25 cellular contexts compared by ENCODE assay signal in genomic region chr11:105227363-105227762, GRCh38.
"Had no signal": no experiment of that assay in that cellular context is flagged by ENCODE, and none has a peak within 500 bp of the region (broad histone marks: within the 10 kb centered on the region; RNA-seq: fewer than 3 reads in every experiment).

No MANE protein-coding gene starts in this region.

- H3K36me3 ChIP-seq: left lung, lower lobe of right lung, ovary, right lobe of liver, transverse colon had no signal

- H3K9me3 ChIP-seq: left lung, lower lobe of right lung, ovary, right lobe of liver, testis, transverse colon had no signal

- H3K4me3 ChIP-seq: coronary artery, dorsolateral prefrontal cortex, left lung, lower lobe of right lung, ovary, right lobe of liver, testis, transverse colon had no signal

- FAIRE-seq: bronchial epithelial cell, frontal cortex, islet of Langerhans, urothelium cell line had no signal

- H3K4me1 ChIP-seq: left lung, lower lobe of right lung, right lobe of liver, testis had no signal

- DNase-seq: activated B cell treated with CpG ODN at 0.5 μM for 24 hours; activated CD4-positive, alpha-beta T cell treated with anti-CD3 and anti-CD28 coated beads, Interleukin-2, amount 50 U/mL, for 1 hour; activated CD8-positive, alpha-beta T cell treated with anti-CD3 and anti-CD28 coated beads for 36 hours; activated naive CD4-positive, alpha-beta T cell; activated T-cell treated with anti-CD3 and anti-CD28 coated beads, Interleukin-2, amount 50 U/mL, for 48 hours; cerebellar nuclear complex; dorsolateral prefrontal cortex; effector memory CD4-positive, alpha-beta T cell; left lung; lower lobe of right lung; mesendoderm; ovary; right lobe of liver; stimulated activated CD4-positive, alpha-beta T cell treated with anti-CD3 and anti-CD28 coated beads, Interleukin-2, amount 100 ng/mL, for 48 hours; stimulated activated naive CD8-positive, alpha-beta T cell treated with anti-CD3 and anti-CD28 coated beads, Interleukin-15, Interleukin-2, amounts not matched to agents 100 U/mL and 50 U/mL, for 24 hours; T-helper 17 cell; T1000; testis; transverse colon had no signal

- ATAC-seq: activated CD8-positive, alpha-beta T cell treated with anti-CD3 and anti-CD28 coated beads for 36 hours; activated naive CD4-positive, alpha-beta T cell treated with anti-CD3 and anti-CD28 coated beads, Interleukin-2, amount 50 U/mL, for 72 hours; stimulated activated naive CD8-positive, alpha-beta T cell treated with anti-CD3 and anti-CD28 coated beads, Interleukin-15, Interleukin-2, amounts not matched to agents 100 U/mL and 50 U/mL, for 24 hours; T-helper 17 cell had no signal

- H3K27ac ChIP-seq: coronary artery, dorsolateral prefrontal cortex, left lung, lower lobe of right lung, ovary, right lobe of liver, testis, transverse colon had no signal

- H3K27me3 ChIP-seq: left lung, ovary, right lobe of liver, testis, transverse colon had no signal
